ENCODE assay signal across 29 cellular contexts in genomic region chr20:8313073-8313472, GRCh38.
"Had no signal": no experiment of that assay in that cellular context is flagged by ENCODE, and none has a peak within 500 bp of the region (broad histone marks: within the 10 kb centered on the region; RNA-seq: fewer than 3 reads in every experiment).

No MANE protein-coding gene starts in this region.

- H3K9me3 Mint-ChIP-seq: dendritic cell treated with granulocyte-macrophage colony-stimulating factor and Interleukin-4, amounts not matched to agents 40 ng/mL and 50 ng/mL, for 4 days; effector memory CD8-positive, alpha-beta T cell; endodermal cell had no signal

- H3K4me1 ChIP-seq: colonic mucosa, esophagus squamous epithelium, foreskin keratinocyte had no signal

- H3K36me3 ChIP-seq: colonic mucosa, esophagus muscularis mucosa, esophagus squamous epithelium, gastrocnemius medialis, gastroesophageal sphincter, heart left ventricle, heart right ventricle had no signal

- ATAC-seq: effector memory CD8-positive, alpha-beta T cell; esophagus mucosa; foreskin keratinocyte; gastrocnemius medialis; gastroesophageal sphincter; heart left ventricle; heart right ventricle had no signal

- H3K27me3 Mint-ChIP-seq: dendritic cell treated with granulocyte-macrophage colony-stimulating factor and Interleukin-4, amounts not matched to agents 40 ng/mL and 50 ng/mL, for 4 days; effector memory CD8-positive, alpha-beta T cell had no signal

- H3K27me3 ChIP-seq: colonic mucosa, dorsolateral prefrontal cortex, esophagus muscularis mucosa, esophagus squamous epithelium, foreskin keratinocyte, gastrocnemius medialis, gastroesophageal sphincter, heart left ventricle, heart right ventricle had no signal

- DNase-seq: colonic mucosa; cortex of kidney; dermis blood vessel endothelial cell; dorsolateral prefrontal cortex; effector CD4-positive, alpha-beta T cell; effector CD8-positive, alpha-beta T cell; effector memory CD4-positive, alpha-beta T cell; effector memory CD8-positive, alpha-beta T cell; endodermal cell; erythroblast; esophagus squamous epithelium; foreskin fibroblast; foreskin keratinocyte; foreskin melanocyte; gastrocnemius medialis; glutamatergic neuron; head of caudate nucleus; heart left ventricle; heart right ventricle had no signal

- H3K27ac ChIP-seq: colonic mucosa, coronary artery, dorsolateral prefrontal cortex, epithelial cell of prostate, esophagus muscularis mucosa, esophagus squamous epithelium, foreskin keratinocyte, gastrocnemius medialis, gastroesophageal sphincter, heart left ventricle, heart right ventricle had no signal

- H3K9me3 ChIP-seq: colonic mucosa, esophagus squamous epithelium, gastrocnemius medialis, gastroesophageal sphincter had no signal

- H3K27ac Mint-ChIP-seq: dendritic cell treated with granulocyte-macrophage colony-stimulating factor and Interleukin-4, amounts not matched to agents 40 ng/mL and 50 ng/mL, for 4 days; effector memory CD8-positive, alpha-beta T cell; endodermal cell had no signal

- H3K4me3 Mint-ChIP-seq: dendritic cell treated with granulocyte-macrophage colony-stimulating factor and Interleukin-4, amounts not matched to agents 40 ng/mL and 50 ng/mL, for 4 days; effector memory CD8-positive, alpha-beta T cell; endodermal cell had no signal

- FAIRE-seq: colon, endometrium, endothelial cell of umbilical vein, frontal cortex had no signal

- H3K4me3 ChIP-seq: colonic mucosa, coronary artery, dorsolateral prefrontal cortex, esophagus muscularis mucosa, esophagus squamous epithelium, gastrocnemius medialis, gastroesophageal sphincter, heart left ventricle, heart right ventricle had no signal
